19 cellular contexts compared by ENCODE assay signal in genomic region chr2:240631561-240632290, GRCh38. TPM values are rescaled to one million over a fixed set of nuclear protein-coding genes. Genes with fewer than 3 reads are reported as not detected.
"Had no signal": no experiment of that assay in that cellular context is flagged by ENCODE, and none has a peak within 500 bp of the region (broad histone marks: within the 10 kb centered on the region; RNA-seq: fewer than 3 reads in every experiment).

No MANE protein-coding gene starts in this region.

- H3K4me1 ChIP-seq: uterus had no signal

- H3K4me3 ChIP-seq: cardiac muscle cell, esophagus squamous epithelium, uterus had no signal

- H3K27me3 ChIP-seq: cardiac muscle cell, uterus had no signal

- DNase-seq: activated CD4-positive, alpha-beta T cell treated with anti-CD3 and anti-CD28 coated beads, Interleukin-2, amount 50 U/mL, for 4 hours; activated CD4-positive, CD25-positive, alpha-beta regulatory T cell; activated CD8-positive, alpha-beta memory T cell treated with anti-CD3 and anti-CD28 coated beads, Interleukin-2, amount 10 ng/mL, durations not matched to agents 7 days and 5 days; activated T-cell treated with anti-CD3 and anti-CD28 coated beads, Interleukin-2, amount 50 U/mL, for 1 hour; esophagus squamous epithelium; hypothalamus; mesendoderm; nephron progenitor cell; stimulated activated CD4-positive, alpha-beta T cell treated with anti-CD3 and anti-CD28 coated beads, Interleukin-2, amount 100 ng/mL, for 48 hours; uterus had no signal

- ATAC-seq: activated CD8-positive, alpha-beta memory T cell treated with anti-CD3 and anti-CD28 coated beads, Interleukin-2, amount 10 ng/mL, durations not matched to agents 7 days and 5 days; activated naive CD4-positive, alpha-beta T cell treated with anti-CD3 and anti-CD28 coated beads, Interleukin-2, amount 50 U/mL, for 72 hours; stimulated activated memory B cell treated with anti-CD40 and anti-IgM and Interleukin-4, amounts not matched to agents 10 μg/mL and 1 μg/mL and 100 μg/mL, for 72 hours had no signal

- H3K27ac ChIP-seq: cardiac muscle cell, esophagus squamous epithelium, uterus had no signal

- H3K36me3 ChIP-seq: cardiac muscle cell, esophagus squamous epithelium, uterus had no signal

- H3K9me3 ChIP-seq: uterus had no signal

RNA-seq across cellular contexts. Expression of gene AQP12B, which starts 51.0 kb away (rescaled TPM):
- total RNA-seq: activated CD8-positive, alpha-beta memory T cell treated with anti-CD3 and anti-CD28 coated beads, Interleukin-2, amount 10 ng/mL, durations not matched to agents 7 days and 5 days; activated naive CD4-positive, alpha-beta T cell treated with anti-CD3 and anti-CD28 coated beads, Interleukin-2, amount 50 U/mL, for 72 hours; activated T-helper 2 cell treated with anti-CD3 and anti-CD28 coated beads, Interferon-gamma antibody, Interleukin-2, Interleukin-4, amounts not matched to agents 10 μg/mL and 5 μg/mL and 100 μg/mL, durations not matched to agents 14 hours and 24 hours and 36 hours; cardiac muscle cell; endothelial cell of umbilical vein; esophagus squamous epithelium; fibroblast of villous mesenchyme; kidney epithelial cell; lower leg skin; osteocyte; uterus had no signal
- polyA plus RNA-seq: cardiac muscle cell, endothelial cell of umbilical vein had no signal

RNA-seq across cellular contexts. Expression of gene AQP12A, which starts 59.9 kb away (rescaled TPM):
- total RNA-seq: activated CD8-positive, alpha-beta memory T cell treated with anti-CD3 and anti-CD28 coated beads, Interleukin-2, amount 10 ng/mL, durations not matched to agents 7 days and 5 days; activated naive CD4-positive, alpha-beta T cell treated with anti-CD3 and anti-CD28 coated beads, Interleukin-2, amount 50 U/mL, for 72 hours; activated T-helper 2 cell treated with anti-CD3 and anti-CD28 coated beads, Interferon-gamma antibody, Interleukin-2, Interleukin-4, amounts not matched to agents 10 μg/mL and 5 μg/mL and 100 μg/mL, durations not matched to agents 14 hours and 24 hours and 36 hours; cardiac muscle cell; endothelial cell of umbilical vein; esophagus squamous epithelium; fibroblast of villous mesenchyme; kidney epithelial cell; lower leg skin; osteocyte; uterus had no signal
- polyA plus RNA-seq: cardiac muscle cell, endothelial cell of umbilical vein had no signal
